21 cellular contexts compared by ENCODE assay signal in the genomic region with DNA sequence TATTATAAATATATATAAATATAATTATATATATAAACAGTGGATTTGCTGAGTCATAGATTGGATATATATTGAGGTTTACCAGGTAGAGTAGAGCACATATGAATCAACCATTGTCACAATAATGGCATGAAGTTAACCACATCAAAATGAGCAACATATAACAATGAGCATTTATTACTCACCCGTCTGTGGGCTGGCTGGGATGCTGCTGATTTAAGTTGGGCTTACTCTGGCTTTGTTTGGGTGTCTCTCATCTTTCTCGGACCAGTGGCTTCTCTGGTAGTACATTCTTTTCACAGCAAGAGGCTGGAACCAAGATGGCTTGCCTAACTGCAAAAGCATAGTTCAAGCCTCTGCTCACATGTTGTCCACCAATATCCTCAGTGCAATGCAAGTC.
DNase-seq lines count a peak whose midpoint lies in the region; ATAC-seq, FAIRE-seq and TF ChIP-seq lines count a peak whose summit lies in the region.
"Had no signal": no experiment of that assay in that cellular context is flagged by ENCODE, and none has a peak within 500 bp of the region (broad histone marks: within the 10 kb centered on the region; RNA-seq: fewer than 3 reads in every experiment).

No MANE protein-coding gene starts in this region.

- ATAC-seq in HG02981 (IDR thresholded peaks at IDR 0.05; ENCODE audit: unreplicated experiment): no peak
- ATAC-seq in HG03135 (IDR thresholded peaks at IDR 0.05; ENCODE audit: unreplicated experiment): no peak
- no peak for ATAC-seq in effector memory CD8-positive, alpha-beta T cell (replicated peaks)
- ATAC-seq: left ventricle myocardium superior had no signal

- no peaks in the 10 kb centered on the region for H3K27me3 ChIP-seq in bronchial epithelial cell (ENCODE audit: control insufficient read depth, insufficient read depth, low read length)
- H3K27me3 ChIP-seq: suprapubic skin had no signal

- FAIRE-seq in GM12891 (lab: Jason Lieb, UNC): peak; percentile 54
- FAIRE-seq in RCC 7860 (lab: Jason Lieb, UNC): no peak
- FAIRE-seq in bronchial epithelial cell (lab: Jason Lieb, UNC): no peak
- FAIRE-seq: endothelial cell of umbilical vein had no signal

- H3K27me3 Mint-ChIP-seq in nephron progenitor cell (ENCODE audit: low read depth, poor library complexity): peaks cover 4% of the 10 kb centered on the region
- H3K27me3 Mint-ChIP-seq in effector memory CD8-positive, alpha-beta T cell: peaks cover 6 to 7% of the 10 kb centered on the region in 2 donors

- TF ChIP-seq POLR2A in GM12891 (IDR thresholded peaks at IDR 0.05; ENCODE audit: low read depth, low read length): no peak

- no peaks in the 10 kb centered on the region for H3K36me3 ChIP-seq in bronchial epithelial cell (ENCODE audit: control insufficient read depth, insufficient read depth, low read length)
- H3K36me3 ChIP-seq: suprapubic skin had no signal

- TF ChIP-seq CTCF in bronchial epithelial cell (IDR thresholded peaks at IDR 0.05; ENCODE audit: insufficient read depth, low read length, severe bottlenecking) (no peak), nephron progenitor cell (IDR thresholded peaks at IDR 0.05) (no peak)

- H3K4me3 Mint-ChIP-seq in nephron progenitor cell: no peak overlapping the region
- no peak overlapping the region for H3K4me3 Mint-ChIP-seq in effector memory CD8-positive, alpha-beta T cell
- H3K4me3 Mint-ChIP-seq: CD4-positive, alpha-beta T cell had no signal

- H3K9me3 Mint-ChIP-seq in nephron progenitor cell: no peaks in the 10 kb centered on the region
- H3K9me3 Mint-ChIP-seq in effector memory CD8-positive, alpha-beta T cell: no peaks in the 10 kb centered on the region
- H3K9me3 Mint-ChIP-seq: CD4-positive, alpha-beta T cell had no signal

- peak overlapping the region; percentile 44 for H3K27ac Mint-ChIP-seq in nephron progenitor cell
- no peak overlapping the region for H3K27ac Mint-ChIP-seq in effector memory CD8-positive, alpha-beta T cell
- H3K27ac Mint-ChIP-seq: CD4-positive, alpha-beta T cell had no signal

- no peaks in the 10 kb centered on the region for H3K4me1 Mint-ChIP-seq in nephron progenitor cell
- H3K4me1 Mint-ChIP-seq in effector memory CD8-positive, alpha-beta T cell (ENCODE audit: low read depth in 2 of 2): no peaks in the 10 kb centered on the region

- no peak overlapping the region for H3K4me3 ChIP-seq in bronchial epithelial cell (ENCODE audit: low read depth, low read length)
- H3K4me3 ChIP-seq: coronary artery, suprapubic skin had no signal

- H3K36me3 Mint-ChIP-seq in nephron progenitor cell (ENCODE audit: low read depth): no peaks in the 10 kb centered on the region
- H3K36me3 Mint-ChIP-seq in effector memory CD8-positive, alpha-beta T cell (ENCODE audit: insufficient read depth): no peaks in the 10 kb centered on the region

- DNase-seq in GM12891 (ENCODE audit: insufficient read length, low spot score): no peak
- DNase-seq in RCC 7860 (ENCODE audit: low spot score): peak; percentile 43
- peak; percentile 81 for DNase-seq in bronchial epithelial cell (ENCODE audit: low read depth)
- DNase-seq in nephron progenitor cell: no peak
- no peak for DNase-seq in NCI-H2171 treated with DMSO at 0.1 percent for 48 hours (lab: John Stamatoyannopoulos, UW)
- DNase-seq in effector memory CD8-positive, alpha-beta T cell: no peak
- DNase-seq: activated CD4-positive, alpha-beta T cell treated with anti-CD3 and anti-CD28 coated beads, Interleukin-2, amount 50 U/mL, for 4 hours; activated T-cell treated with anti-CD3 and anti-CD28 coated beads for 4 hours; aorta; CD4-positive, alpha-beta T cell; Karpas-422; left ventricle myocardium superior; NCI-H1105; NCI-H2107; NCI-H524 treated with DMSO at 0.1 percent for 48 hours; SHP77 treated with DMSO at 0.1 percent for 48 hours had no signal

TF ChIP-seq in GM12891, 5 proteins besides CTCF, POLR2A, EP300 and RAD21:
- no peak for TF ChIP-seq POLR2AphosphoS5 (IDR thresholded peaks at IDR 0.05; ENCODE audit: low read depth, low read length)

Comparison
In these comparisons a context has a peak if more than half of its experiments do, and no peak if none do; other contexts are left out.
1. DNase-seq: peak in RCC 7860 (single experiment) and bronchial epithelial cell (single experiment); none in GM12891 (single experiment), nephron progenitor cell (single experiment), NCI-H2171 treated with DMSO at 0.1 percent for 48 hours (single experiment) and effector memory CD8-positive, alpha-beta T cell (0 of 3).